ENCODE assay signal across 8 cellular contexts in the genomic region with DNA sequence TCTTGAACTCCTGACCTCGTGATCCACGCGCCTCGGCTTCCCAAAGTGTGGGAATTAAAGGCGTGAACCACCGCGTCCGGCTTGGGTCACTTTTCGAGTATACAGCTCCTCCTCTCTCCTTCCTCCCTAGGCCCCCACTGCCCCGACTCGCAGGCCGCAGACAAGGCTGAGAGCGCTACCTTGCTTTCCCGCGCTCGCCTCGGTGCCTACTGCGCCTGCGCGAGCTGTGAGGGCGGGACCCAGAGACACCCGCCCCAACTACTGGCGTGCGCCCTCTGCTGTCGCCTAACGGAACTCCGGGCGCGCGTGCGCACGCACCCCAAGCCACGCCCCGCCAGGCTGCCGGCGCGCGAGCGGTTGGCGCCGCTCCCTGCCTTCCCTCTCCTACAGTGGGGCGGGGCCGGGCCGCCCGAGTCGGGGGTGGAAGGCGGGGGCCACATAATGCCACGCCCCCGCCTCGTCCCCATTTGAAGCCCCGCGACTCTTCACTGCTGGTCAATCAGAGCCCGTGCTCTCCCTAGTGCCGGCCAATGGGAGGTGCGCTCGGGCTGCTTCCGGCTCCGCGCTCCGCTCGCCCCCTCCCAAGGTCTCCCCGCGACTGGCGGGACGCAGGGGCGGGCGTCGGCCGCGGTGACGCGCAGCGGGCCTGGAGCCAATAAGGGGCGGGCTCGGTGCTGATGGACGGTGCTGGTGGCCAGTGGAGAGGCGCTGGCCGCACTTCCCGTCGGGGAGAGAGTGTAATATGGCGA.
DNase-seq lines count a peak whose midpoint lies in the region; ATAC-seq and TF ChIP-seq lines count a peak whose summit lies in the region.

Gene RAB8A, plus strand, starts transcription at position 730 of the 749 bp plus-strand sequence. Its CDS starts 13 bp downstream, at position 743.

- H3K36me3 Mint-ChIP-seq in activated naive CD4-positive, alpha-beta T cell treated with anti-CD3 and anti-CD28 coated beads, Interleukin-2, amount 10 ng/mL, durations not matched to agents 7 days and 5 days: peaks cover 21% of the 10 kb centered on the region

- peak; percentile 23 for TF ChIP-seq POLR2A in NB4 (IDR thresholded peaks at IDR 0.05; ENCODE audit: extremely low read depth, insufficient read length)

- POLR2A ChIA-PET in GM10248 (lab: Yijun Ruan, JAX): interaction anchor here (0.6 to 1.8 kb wide), 3 partner anchors 11 to 23 kb away, joined by 3 to 4 read pairs (median 4); no protein-coding TSS in a partner anchor

- no peaks in the 10 kb centered on the region for H3K27me3 Mint-ChIP-seq in activated naive CD4-positive, alpha-beta T cell treated with anti-CD3 and anti-CD28 coated beads, Interleukin-2, amount 10 ng/mL, durations not matched to agents 7 days and 5 days

- peak within 1 kb of the TSS; percentile 90 for H3K4me3 ChIP-seq in NB4 (ENCODE audit: low read depth, low read length)
- H3K4me3 ChIP-seq in SK-N-MC: peak within 1 kb of the TSS; percentile 94

- H3K27ac ChIP-seq in SK-N-MC: peak within 1 kb of the TSS; percentile 73

- H3K9me3 Mint-ChIP-seq in activated naive CD4-positive, alpha-beta T cell treated with anti-CD3 and anti-CD28 coated beads, Interleukin-2, amount 10 ng/mL, durations not matched to agents 7 days and 5 days: no peaks in the 10 kb centered on the region

- DNase-seq in GM10248 (ENCODE audit: extremely low spot score) (peak; percentile 98), NB4 (ENCODE audit: low read depth) (peak; percentile 99), SK-N-MC (ENCODE audit: low read depth, low spot score) (peak; percentile 84), germinal center (ENCODE audit: low spot score) (peak; percentile 99), non-pigmented ciliary epithelial cell (ENCODE audit: low read depth) (peak; percentile 92), superior temporal gyrus (ENCODE audit: extremely low spot score) (peak; percentile 98)
- DNase-seq in activated naive CD4-positive, alpha-beta T cell treated with anti-CD3 and anti-CD28 coated beads, Interleukin-2, amount 10 ng/mL, durations not matched to agents 7 days and 5 days: peak; percentile 98

- ATAC-seq in HG02571 (IDR thresholded peaks at IDR 0.05; ENCODE audit: unreplicated experiment): peak; percentile 89

- H3K9ac ChIP-seq in SK-N-MC (ENCODE audit: insufficient read length): peak within 1 kb of the TSS; percentile 98

- peaks cover 39% of the 10 kb centered on the region for H3K4me1 Mint-ChIP-seq in activated naive CD4-positive, alpha-beta T cell treated with anti-CD3 and anti-CD28 coated beads, Interleukin-2, amount 10 ng/mL, durations not matched to agents 7 days and 5 days

- TF ChIP-seq CTCF in GM10248 (IDR thresholded peaks at IDR 0.05; ENCODE audit: control extremely low read depth, extremely low read depth, low read depth, missing control alignments): peak; percentile 90
- peak; percentile 72 for TF ChIP-seq CTCF in NB4 (IDR thresholded peaks at IDR 0.05; ENCODE audit: low read depth, low read length)

- peak within 1 kb of the TSS; percentile 99 for H3K4me3 Mint-ChIP-seq in activated naive CD4-positive, alpha-beta T cell treated with anti-CD3 and anti-CD28 coated beads, Interleukin-2, amount 10 ng/mL, durations not matched to agents 7 days and 5 days

- H3K36me3 ChIP-seq in SK-N-MC (ENCODE audit: insufficient read depth, low read length): peaks cover 10% of the 10 kb centered on the region; the same call in 1 of the 2 replicates

- H3K9me3 ChIP-seq in SK-N-MC (ENCODE audit: low read depth, low read length): no peaks in the 10 kb centered on the region

- CTCF ChIA-PET in GM10248 (lab: Yijun Ruan, JAX): interaction anchor here (1.0 to 2.7 kb wide), 28 partner anchors 8 to 86 kb away, joined by 3 to 18 read pairs (median 5); partner anchors contain the start of genes AP1M1, FAM32A, HSH2D and TPM4
- CTCF ChIA-PET in activated naive CD4-positive, alpha-beta T cell treated with anti-CD3 and anti-CD28 coated beads, Interleukin-2, amount 10 ng/mL, durations not matched to agents 7 days and 5 days (lab: Charles Lee): interaction anchor here (0.6 to 2.0 kb wide), 9 partner anchors 12 to 307 kb away, joined by 3 to 9 read pairs (median 4); no protein-coding TSS in a partner anchor

- H3K27ac Mint-ChIP-seq in activated naive CD4-positive, alpha-beta T cell treated with anti-CD3 and anti-CD28 coated beads, Interleukin-2, amount 10 ng/mL, durations not matched to agents 7 days and 5 days: peak within 1 kb of the TSS; percentile 97

Comparison
In these comparisons a context has a peak if more than half of its experiments do, and no peak if none do; other contexts are left out.
1. Peak in every context shown above with its lines: DNase-seq, ATAC-seq, H3K4me3 ChIP-seq and H3K27ac ChIP-seq.